ENCODE assay signal across 27 cellular contexts in the genomic region with DNA sequence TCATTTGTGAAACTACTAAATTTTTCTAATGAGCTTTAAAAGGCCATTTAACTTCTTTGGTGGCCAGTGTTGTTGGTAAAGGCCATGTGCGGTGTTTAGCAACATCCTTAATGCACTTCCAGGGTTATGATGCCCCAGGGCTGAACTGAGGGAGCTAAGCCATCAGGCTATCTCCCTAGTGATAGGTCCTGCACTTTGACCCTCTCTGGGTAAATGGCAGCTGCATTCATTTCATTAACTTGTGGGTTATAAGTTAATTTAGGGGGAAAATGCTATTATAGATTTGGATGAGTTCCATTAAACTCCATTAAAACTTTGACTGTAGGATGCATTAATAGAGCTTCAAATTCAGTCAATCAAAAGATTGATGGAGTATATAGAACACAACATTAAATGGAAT.
"Had no signal": no experiment of that assay in that cellular context is flagged by ENCODE, and none has a peak within 500 bp of the region (broad histone marks: within the 10 kb centered on the region; RNA-seq: fewer than 3 reads in every experiment).

No MANE protein-coding gene starts in this region.

- H3K36me3 Mint-ChIP-seq: neural progenitor cell; stimulated activated effector memory CD8-positive, alpha-beta T cell treated with anti-CD3 and anti-CD28 coated beads, Interleukin-12 subunit alpha, Interleukin-12 subunit beta, amount 100 ng/mL, for 72 hours; stimulated activated naive B cell treated with anti-CD40 and anti-IgM and Interleukin-4, amounts not matched to agents 10 μg/mL and 1 μg/mL and 100 μg/mL, for 72 hours had no signal

- H3K9me3 ChIP-seq: ovary, thyroid gland had no signal

- H3K4me3 Mint-ChIP-seq: nephron; neural progenitor cell; stimulated activated effector memory CD8-positive, alpha-beta T cell treated with anti-CD3 and anti-CD28 coated beads, Interleukin-12 subunit alpha, Interleukin-12 subunit beta, amount 100 ng/mL, for 72 hours; stimulated activated naive B cell treated with anti-CD40 and anti-IgM and Interleukin-4, amounts not matched to agents 10 μg/mL and 1 μg/mL and 100 μg/mL, for 72 hours; stimulated activated naive CD8-positive, alpha-beta T cell treated with anti-CD3 and anti-CD28 coated beads, Interleukin-15, Interleukin-2, amounts not matched to agents 100 ng/mL and 50 ng/mL, for 24 hours had no signal

- H3K27me3 Mint-ChIP-seq: progenitor cell of endocrine pancreas; stimulated activated naive B cell treated with anti-CD40 and anti-IgM and Interleukin-4, amounts not matched to agents 10 μg/mL and 1 μg/mL and 100 μg/mL, for 72 hours; stimulated activated naive CD8-positive, alpha-beta T cell treated with anti-CD3 and anti-CD28 coated beads, Interleukin-15, Interleukin-2, amounts not matched to agents 100 ng/mL and 50 ng/mL, for 24 hours had no signal

- H3K4me3 ChIP-seq: neural progenitor cell, ovary, psoas muscle, right lobe of liver, sigmoid colon, stomach, thoracic aorta, thyroid gland, tibial nerve, upper lobe of left lung, vagina had no signal

- H3K27me3 ChIP-seq: neural progenitor cell, ovary, right lobe of liver, sigmoid colon, stomach, thyroid gland, tibial nerve, upper lobe of left lung, vagina had no signal

- H3K9me3 Mint-ChIP-seq: nephron had no signal

- ATAC-seq: psoas muscle; right cardiac atrium; right lobe of liver; stimulated activated effector memory CD8-positive, alpha-beta T cell treated with anti-CD3 and anti-CD28 coated beads, Interleukin-12 subunit alpha, Interleukin-12 subunit beta, amount 100 ng/mL, for 72 hours; stimulated activated naive B cell treated with anti-CD40 and anti-IgM and Interleukin-4, amounts not matched to agents 10 μg/mL and 1 μg/mL and 100 μg/mL, for 72 hours had no signal

- H3K4me2 ChIP-seq: neural progenitor cell had no signal

- H3K4me1 Mint-ChIP-seq: nephron; neural progenitor cell; stimulated activated effector memory CD8-positive, alpha-beta T cell treated with anti-CD3 and anti-CD28 coated beads, Interleukin-12 subunit alpha, Interleukin-12 subunit beta, amount 100 ng/mL, for 72 hours; stimulated activated naive B cell treated with anti-CD40 and anti-IgM and Interleukin-4, amounts not matched to agents 10 μg/mL and 1 μg/mL and 100 μg/mL, for 72 hours had no signal

- H3K4me1 ChIP-seq: neural progenitor cell, parathyroid adenoma, psoas muscle, right lobe of liver, sigmoid colon, stomach, thyroid gland, tibial nerve, upper lobe of left lung, vagina had no signal

- H2AFZ ChIP-seq: neural progenitor cell, parathyroid adenoma had no signal

- H3K27ac ChIP-seq: neural progenitor cell, ovary, parathyroid adenoma, psoas muscle, right lobe of liver, sigmoid colon, stomach, thoracic aorta, thyroid gland, tibial nerve, upper lobe of left lung, vagina had no signal

- H3K9ac ChIP-seq: neural progenitor cell, parathyroid adenoma had no signal

- H3K36me3 ChIP-seq: neural progenitor cell, ovary, right lobe of liver, sigmoid colon, stomach, thoracic aorta, thyroid gland, tibial nerve, upper lobe of left lung, vagina had no signal

- DNase-seq: occipital lobe; ovary; posterior cingulate gyrus; psoas muscle; right cardiac atrium; right lobe of liver; sigmoid colon; small intestine; stimulated activated CD4-positive, alpha-beta T cell treated with anti-CD3 and anti-CD28 coated beads, Interleukin-15, amount 100 ng/mL, for 24 hours; stimulated activated CD4-positive, alpha-beta T cell treated with anti-CD3 and anti-CD28 coated beads, Interleukin-2, amount 100 ng/mL, for 24 hours; stimulated activated CD4-positive, alpha-beta T cell treated with anti-CD3 and anti-CD28 coated beads, Interleukin-2, amount 100 ng/mL, for 48 hours; stimulated activated CD4-positive, alpha-beta T cell treated with anti-CD3 and anti-CD28 coated beads, Interleukin-4, amount 100 ng/mL, for 24 hours; stimulated activated naive B cell treated with anti-CD40 and anti-IgM and Interleukin-4, amounts not matched to agents 10 μg/mL and 1 μg/mL and 100 μg/mL, for 72 hours; stimulated activated naive CD4-positive, alpha-beta T cell treated with Interleukin-2 at 50 U/mL for 16 hours; stomach; thyroid gland; trophoblast cell; upper lobe of left lung had no signal

- H3K27ac Mint-ChIP-seq: nephron; neural progenitor cell; progenitor cell of endocrine pancreas; stimulated activated effector memory CD8-positive, alpha-beta T cell treated with anti-CD3 and anti-CD28 coated beads, Interleukin-12 subunit alpha, Interleukin-12 subunit beta, amount 100 ng/mL, for 72 hours; stimulated activated naive B cell treated with anti-CD40 and anti-IgM and Interleukin-4, amounts not matched to agents 10 μg/mL and 1 μg/mL and 100 μg/mL, for 72 hours; stimulated activated naive CD8-positive, alpha-beta T cell treated with anti-CD3 and anti-CD28 coated beads, Interleukin-15, Interleukin-2, amounts not matched to agents 100 ng/mL and 50 ng/mL, for 24 hours had no signal

- H3K79me2 ChIP-seq: parathyroid adenoma had no signal
